Comparison of ENCODE assay signal across 1 cellular context in genomic region chr12:89721291-89721987, GRCh38.
TF ChIP-seq lines count a peak whose summit lies in the region.

No MANE protein-coding gene starts in this region.

TF ChIP-seq in GM12878, 131 proteins besides CTCF, POLR2A, EP300 and RAD21 (continued from another document):
- TF ChIP-seq, protein P1, sequence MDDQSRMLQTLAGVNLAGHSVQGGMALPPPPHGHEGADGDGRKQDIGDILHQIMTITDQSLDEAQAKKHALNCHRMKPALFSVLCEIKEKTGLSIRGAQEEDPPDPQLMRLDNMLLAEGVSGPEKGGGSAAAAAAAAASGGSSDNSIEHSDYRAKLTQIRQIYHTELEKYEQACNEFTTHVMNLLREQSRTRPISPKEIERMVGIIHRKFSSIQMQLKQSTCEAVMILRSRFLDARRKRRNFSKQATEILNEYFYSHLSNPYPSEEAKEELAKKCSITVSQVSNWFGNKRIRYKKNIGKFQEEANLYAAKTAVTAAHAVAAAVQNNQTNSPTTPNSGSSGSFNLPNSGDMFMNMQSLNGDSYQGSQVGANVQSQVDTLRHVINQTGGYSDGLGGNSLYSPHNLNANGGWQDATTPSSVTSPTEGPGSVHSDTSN (IDR thresholded peaks at IDR 0.05; ENCODE audit: insufficient replicate concordance, low read depth, low read length) = no peak
- TF ChIP-seq SMAD1 (IDR thresholded peaks at IDR 0.05; ENCODE audit: low read depth, partially characterized antibody) = no peak
- TF ChIP-seq ATF7 (IDR thresholded peaks at IDR 0.05; ENCODE audit: low read depth) = peak; percentile 47; the same call in 1 of the 2 replicates
- no peak for TF ChIP-seq TBL1XR1 (IDR thresholded peaks at IDR 0.05; ENCODE audit: low read depth, low read length)
- no peak for TF ChIP-seq HDAC6 (IDR thresholded peaks at IDR 0.05; ENCODE audit: unreplicated experiment)
- no peak for TF ChIP-seq ZNF687 (IDR thresholded peaks at IDR 0.05)
- TF ChIP-seq KDM1A (IDR thresholded peaks at IDR 0.05; ENCODE audit: borderline replicate concordance) = no peak
- TF ChIP-seq IKZF2 (IDR thresholded peaks at IDR 0.05) = peak; percentile 59 to 60; a peak in 2 of 4 replicates
- TF ChIP-seq POLR2AphosphoS5 (IDR thresholded peaks at IDR 0.05; ENCODE audit: low read length) = no peak
- no peak for TF ChIP-seq POU2F2 (IDR thresholded peaks at IDR 0.05; ENCODE audit: borderline replicate concordance, low read depth, low read length)
- TF ChIP-seq MTA2 (IDR thresholded peaks at IDR 0.05; ENCODE audit: low read depth) = peak; percentile 50
- TF ChIP-seq FOXK2 (IDR thresholded peaks at IDR 0.05) = no peak
- TF ChIP-seq BRCA1 (IDR thresholded peaks at IDR 0.05; ENCODE audit: low read depth, low read length) = no peak
- TF ChIP-seq STAT1 (conservative IDR thresholded peaks at IDR 0.05) = no peak
- TF ChIP-seq HDGF (IDR thresholded peaks at IDR 0.05) = peak; percentile 59; the same call in 1 of the 2 replicates
- TF ChIP-seq NBN (IDR thresholded peaks at IDR 0.05) = peak; percentile 65; the same call in 1 of the 2 replicates
- no peak for TF ChIP-seq BCL11A (IDR thresholded peaks at IDR 0.05; ENCODE audit: low read depth, low read length)
- TF ChIP-seq, protein P2, sequence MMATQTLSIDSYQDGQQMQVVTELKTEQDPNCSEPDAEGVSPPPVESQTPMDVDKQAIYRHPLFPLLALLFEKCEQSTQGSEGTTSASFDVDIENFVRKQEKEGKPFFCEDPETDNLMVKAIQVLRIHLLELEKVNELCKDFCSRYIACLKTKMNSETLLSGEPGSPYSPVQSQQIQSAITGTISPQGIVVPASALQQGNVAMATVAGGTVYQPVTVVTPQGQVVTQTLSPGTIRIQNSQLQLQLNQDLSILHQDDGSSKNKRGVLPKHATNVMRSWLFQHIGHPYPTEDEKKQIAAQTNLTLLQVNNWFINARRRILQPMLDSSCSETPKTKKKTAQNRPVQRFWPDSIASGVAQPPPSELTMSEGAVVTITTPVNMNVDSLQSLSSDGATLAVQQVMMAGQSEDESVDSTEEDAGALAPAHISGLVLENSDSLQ (IDR thresholded peaks at IDR 0.05) = no peak
- no peak for TF ChIP-seq SMC3 (IDR thresholded peaks at IDR 0.05; ENCODE audit: borderline replicate concordance, low read length)
- no peak for TF ChIP-seq GATAD2B (conservative IDR thresholded peaks at IDR 0.05; ENCODE audit: low read depth)
- TF ChIP-seq SUPT20H (IDR thresholded peaks at IDR 0.05; ENCODE audit: borderline replicate concordance, control insufficient read depth, low read depth, low read length) = no peak
- TF ChIP-seq, protein P3, sequence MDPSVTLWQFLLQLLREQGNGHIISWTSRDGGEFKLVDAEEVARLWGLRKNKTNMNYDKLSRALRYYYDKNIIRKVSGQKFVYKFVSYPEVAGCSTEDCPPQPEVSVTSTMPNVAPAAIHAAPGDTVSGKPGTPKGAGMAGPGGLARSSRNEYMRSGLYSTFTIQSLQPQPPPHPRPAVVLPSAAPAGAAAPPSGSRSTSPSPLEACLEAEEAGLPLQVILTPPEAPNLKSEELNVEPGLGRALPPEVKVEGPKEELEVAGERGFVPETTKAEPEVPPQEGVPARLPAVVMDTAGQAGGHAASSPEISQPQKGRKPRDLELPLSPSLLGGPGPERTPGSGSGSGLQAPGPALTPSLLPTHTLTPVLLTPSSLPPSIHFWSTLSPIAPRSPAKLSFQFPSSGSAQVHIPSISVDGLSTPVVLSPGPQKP (IDR thresholded peaks at IDR 0.05; ENCODE audit: low read depth, low read length) = no peak
- no peak for TF ChIP-seq ZBTB33 (IDR thresholded peaks at IDR 0.05)
- no peak for TF ChIP-seq EGR1 (IDR thresholded peaks at IDR 0.05; ENCODE audit: borderline replicate concordance in 1 of 2, low read depth in 2 of 2, low read length in 2 of 2)
- peak; percentile 56; the same call in 1 of the 2 replicates for TF ChIP-seq CREM (IDR thresholded peaks at IDR 0.05; ENCODE audit: low read depth)
- TF ChIP-seq HDAC2 (IDR thresholded peaks at IDR 0.05) = no peak
- TF ChIP-seq EZH2 (IDR thresholded peaks at IDR 0.05; ENCODE audit: borderline replicate concordance, control insufficient read depth, low read depth, low read length) = no peak
- TF ChIP-seq, protein P4, sequence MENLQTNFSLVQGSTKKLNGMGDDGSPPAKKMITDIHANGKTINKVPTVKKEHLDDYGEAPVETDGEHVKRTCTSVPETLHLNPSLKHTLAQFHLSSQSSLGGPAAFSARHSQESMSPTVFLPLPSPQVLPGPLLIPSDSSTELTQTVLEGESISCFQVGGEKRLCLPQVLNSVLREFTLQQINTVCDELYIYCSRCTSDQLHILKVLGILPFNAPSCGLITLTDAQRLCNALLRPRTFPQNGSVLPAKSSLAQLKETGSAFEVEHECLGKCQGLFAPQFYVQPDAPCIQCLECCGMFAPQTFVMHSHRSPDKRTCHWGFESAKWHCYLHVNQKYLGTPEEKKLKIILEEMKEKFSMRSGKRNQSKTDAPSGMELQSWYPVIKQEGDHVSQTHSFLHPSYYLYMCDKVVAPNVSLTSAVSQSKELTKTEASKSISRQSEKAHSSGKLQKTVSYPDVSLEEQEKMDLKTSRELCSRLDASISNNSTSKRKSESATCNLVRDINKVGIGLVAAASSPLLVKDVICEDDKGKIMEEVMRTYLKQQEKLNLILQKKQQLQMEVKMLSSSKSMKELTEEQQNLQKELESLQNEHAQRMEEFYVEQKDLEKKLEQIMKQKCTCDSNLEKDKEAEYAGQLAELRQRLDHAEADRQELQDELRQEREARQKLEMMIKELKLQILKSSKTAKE (IDR thresholded peaks at IDR 0.05; ENCODE audit: low read depth, poor library complexity, severe bottlenecking) = no peak
- no peak for TF ChIP-seq BACH1 (IDR thresholded peaks at IDR 0.05; ENCODE audit: borderline replicate concordance)
- TF ChIP-seq, protein P5, sequence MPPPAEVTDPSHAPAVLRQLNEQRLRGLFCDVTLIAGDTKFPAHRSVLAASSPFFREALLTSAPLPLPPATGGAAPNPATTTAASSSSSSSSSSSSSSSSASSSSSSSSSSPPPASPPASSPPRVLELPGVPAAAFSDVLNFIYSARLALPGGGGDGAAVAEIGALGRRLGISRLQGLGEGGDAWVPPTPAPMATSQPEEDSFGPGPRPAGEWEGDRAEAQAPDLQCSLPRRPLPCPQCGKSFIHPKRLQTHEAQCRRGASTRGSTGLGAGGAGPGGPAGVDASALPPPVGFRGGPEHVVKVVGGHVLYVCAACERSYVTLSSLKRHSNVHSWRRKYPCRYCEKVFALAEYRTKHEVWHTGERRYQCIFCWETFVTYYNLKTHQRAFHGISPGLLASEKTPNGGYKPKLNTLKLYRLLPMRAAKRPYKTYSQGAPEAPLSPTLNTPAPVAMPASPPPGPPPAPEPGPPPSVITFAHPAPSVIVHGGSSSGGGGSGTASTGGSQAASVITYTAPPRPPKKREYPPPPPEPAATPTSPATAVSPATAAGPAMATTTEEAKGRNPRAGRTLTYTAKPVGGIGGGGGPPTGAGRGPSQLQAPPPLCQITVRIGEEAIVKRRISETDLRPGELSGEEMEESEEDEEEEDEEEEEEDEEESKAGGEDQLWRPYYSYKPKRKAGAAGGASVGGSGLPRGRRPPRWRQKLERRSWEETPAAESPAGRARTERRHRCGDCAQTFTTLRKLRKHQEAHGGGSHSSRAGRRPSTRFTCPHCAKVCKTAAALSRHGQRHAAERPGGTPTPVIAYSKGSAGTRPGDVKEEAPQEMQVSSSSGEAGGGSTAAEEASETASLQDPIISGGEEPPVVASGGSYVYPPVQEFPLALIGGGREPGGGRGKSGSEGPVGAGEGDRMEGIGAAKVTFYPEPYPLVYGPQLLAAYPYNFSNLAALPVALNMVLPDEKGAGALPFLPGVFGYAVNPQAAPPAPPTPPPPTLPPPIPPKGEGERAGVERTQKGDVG (CRISPR knock-in tag; IDR thresholded peaks at IDR 0.05) = no peak
- TF ChIP-seq, protein P6, sequence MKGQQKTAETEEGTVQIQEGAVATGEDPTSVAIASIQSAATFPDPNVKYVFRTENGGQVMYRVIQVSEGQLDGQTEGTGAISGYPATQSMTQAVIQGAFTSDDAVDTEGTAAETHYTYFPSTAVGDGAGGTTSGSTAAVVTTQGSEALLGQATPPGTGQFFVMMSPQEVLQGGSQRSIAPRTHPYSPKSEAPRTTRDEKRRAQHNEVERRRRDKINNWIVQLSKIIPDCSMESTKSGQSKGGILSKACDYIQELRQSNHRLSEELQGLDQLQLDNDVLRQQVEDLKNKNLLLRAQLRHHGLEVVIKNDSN (IDR thresholded peaks at IDR 0.05; ENCODE audit: borderline replicate concordance, extremely low read length, insufficient read depth, low read depth, low read length) = no peak
- TF ChIP-seq ZNF24 (IDR thresholded peaks at IDR 0.05) = no peak
- TF ChIP-seq MLLT1 (IDR thresholded peaks at IDR 0.05) = no peak
- TF ChIP-seq RBBP5 (conservative IDR thresholded peaks at IDR 0.05) = no peak
- TF ChIP-seq ZNF217 (IDR thresholded peaks at IDR 0.05) = no peak
- no peak for TF ChIP-seq YBX1 (IDR thresholded peaks at IDR 0.05)
- TF ChIP-seq NFIC (IDR thresholded peaks at IDR 0.05; ENCODE audit: low read depth, low read length) = peak; percentile 72; the same call in 1 of the 2 replicates
- TF ChIP-seq CHD2 (IDR thresholded peaks at IDR 0.05; ENCODE audit: borderline replicate concordance, low read depth, low read length) = no peak
